25 cellular contexts compared by ENCODE assay signal in genomic region chr9:134282138-134282650, GRCh38. TPM values are rescaled to one million over a fixed set of nuclear protein-coding genes. Genes with fewer than 3 reads are reported as not detected.
DNase-seq lines count a peak whose midpoint lies in the region; ATAC-seq and TF ChIP-seq lines count a peak whose summit lies in the region.
"Had no signal": no experiment of that assay in that cellular context is flagged by ENCODE, and none has a peak within 500 bp of the region (broad histone marks: within the 10 kb centered on the region; RNA-seq: fewer than 3 reads in every experiment).

No MANE protein-coding gene starts in this region.

- H3K27me3 ChIP-seq in GM23338 (ENCODE audit: insufficient read depth) (no peaks in the 10 kb centered on the region), neural progenitor cell (no peaks in the 10 kb centered on the region), stomach smooth muscle (ENCODE audit: control insufficient read depth in 1 of 2, insufficient read depth in 2 of 2, low read length in 2 of 2) (no peaks in the 10 kb centered on the region)

- H2AFZ ChIP-seq in GM23338 = no peak overlapping the region
- H2AFZ ChIP-seq in neural progenitor cell (replicated peaks) = no peak overlapping the region

- H3K27me3 Mint-ChIP-seq in activated CD8-positive, alpha-beta T cell treated with anti-CD3 and anti-CD28 coated beads, Interleukin-2, amount 10 ng/mL, durations not matched to agents 7 days and 5 days (ENCODE audit: low read depth) = peaks cover 10% of the 10 kb centered on the region
- peaks cover 2% of the 10 kb centered on the region for H3K27me3 Mint-ChIP-seq in activated CD8-positive, alpha-beta T cell treated with anti-CD3 and anti-CD28 coated beads for 36 hours
- H3K27me3 Mint-ChIP-seq in GM23338 (ENCODE audit: insufficient read depth, low read depth, poor library complexity) = peaks cover 7% of the 10 kb centered on the region
- peaks cover 3% of the 10 kb centered on the region for H3K27me3 Mint-ChIP-seq in neural progenitor cell (ENCODE audit: insufficient read depth, low read depth)

- DNase-seq in activated CD8-positive, alpha-beta T cell treated with anti-CD3 and anti-CD28 coated beads, Interleukin-2, amount 10 ng/mL, durations not matched to agents 7 days and 5 days = no peak
- no peak for DNase-seq in activated CD8-positive, alpha-beta T cell treated with anti-CD3 and anti-CD28 coated beads for 36 hours
- DNase-seq in GM23338 (ENCODE audit: low spot score) (no peak), neural progenitor cell (ENCODE audit: low spot score) (no peak), NCI-H1694 treated with DMSO at 0.1 percent for 48 hours (lab: John Stamatoyannopoulos, UW) (no peak), GM19240 (ENCODE audit: insufficient read length, low spot score) (no peak)
- DNase-seq in activated CD4-positive, alpha-beta T cell treated with anti-CD3 and anti-CD28 coated beads, Interleukin-2, amount 50 U/mL, for 1 hour = no peak
- DNase-seq: ACHN, DMS53, EL, KBM-7, MM.1S, NCI-H1048, NCI-H1417 treated with DMSO at 0.1 percent for 48 hours, NCI-H187 treated with DMSO at 0.1 percent for 48 hours, NCI-H446 treated with DMSO at 0.1 percent for 48 hours, NCI-H526 treated with DMSO at 0.1 percent for 48 hours, PC-3, SHP77 treated with DMSO at 0.1 percent for 48 hours had no signal

- H3K79me2 ChIP-seq in GM23338 (replicated peaks; ENCODE audit: insufficient read depth) = no peaks in the 10 kb centered on the region
- no peaks in the 10 kb centered on the region for H3K79me2 ChIP-seq in neural progenitor cell (ENCODE audit: low read depth)

- TF ChIP-seq CTCF in activated CD8-positive, alpha-beta T cell treated with anti-CD3 and anti-CD28 coated beads for 36 hours (IDR thresholded peaks at IDR 0.05) = no peak
- TF ChIP-seq CTCF in GM23338 (conservative IDR thresholded peaks at IDR 0.05; ENCODE audit: low read depth in 2 of 2) (no peak), neural progenitor cell (IDR thresholded peaks at IDR 0.05) (no peak)

- H3K9me2 ChIP-seq in GM23338 (ENCODE audit: insufficient read depth) = no peaks in the 10 kb centered on the region

- no peaks in the 10 kb centered on the region for H3K9me3 Mint-ChIP-seq in activated CD8-positive, alpha-beta T cell treated with anti-CD3 and anti-CD28 coated beads, Interleukin-2, amount 10 ng/mL, durations not matched to agents 7 days and 5 days (ENCODE audit: insufficient read depth)
- H3K9me3 Mint-ChIP-seq in activated CD8-positive, alpha-beta T cell treated with anti-CD3 and anti-CD28 coated beads for 36 hours = no peaks in the 10 kb centered on the region
- H3K9me3 Mint-ChIP-seq in GM23338 = no peaks in the 10 kb centered on the region
- peaks cover 2% of the 10 kb centered on the region for H3K9me3 Mint-ChIP-seq in neural progenitor cell

- POLR2A ChIA-PET in activated CD8-positive, alpha-beta T cell treated with anti-CD3 and anti-CD28 coated beads, Interleukin-2, amount 10 ng/mL, durations not matched to agents 7 days and 5 days (lab: Charles Lee) = no interaction called here
- POLR2A ChIA-PET in activated CD8-positive, alpha-beta T cell treated with anti-CD3 and anti-CD28 coated beads for 36 hours (lab: Charles Lee) = no interaction called here

- no peaks in the 10 kb centered on the region for H4K20me1 ChIP-seq in GM23338 (replicated peaks; ENCODE audit: insufficient read depth)
- H4K20me1 ChIP-seq in neural progenitor cell (ENCODE audit: low read depth) = no peaks in the 10 kb centered on the region

- no peak overlapping the region for H3K27ac Mint-ChIP-seq in activated CD8-positive, alpha-beta T cell treated with anti-CD3 and anti-CD28 coated beads, Interleukin-2, amount 10 ng/mL, durations not matched to agents 7 days and 5 days
- no peak overlapping the region for H3K27ac Mint-ChIP-seq in activated CD8-positive, alpha-beta T cell treated with anti-CD3 and anti-CD28 coated beads for 36 hours
- H3K27ac Mint-ChIP-seq in GM23338 (no peak overlapping the region), neural progenitor cell (no peak overlapping the region)
- H3K27ac Mint-ChIP-seq: CD14-positive monocyte had no signal

- intact Hi-C loops in activated CD8-positive, alpha-beta T cell treated with anti-CD3 and anti-CD28 coated beads for 36 hours (cut with micrococcal nuclease) = no loop called here

- ATAC-seq in activated CD8-positive, alpha-beta T cell treated with anti-CD3 and anti-CD28 coated beads, Interleukin-2, amount 10 ng/mL, durations not matched to agents 7 days and 5 days = peak; percentile 27
- ATAC-seq in activated CD8-positive, alpha-beta T cell treated with anti-CD3 and anti-CD28 coated beads for 36 hours = no peak
- peak; percentile 84 for ATAC-seq in GM23338
- ATAC-seq: HCT116 had no signal

- no peaks in the 10 kb centered on the region for H3K9me3 ChIP-seq in neural progenitor cell (ENCODE audit: low read depth)
- H3K9me3 ChIP-seq in stomach smooth muscle (ENCODE audit: control insufficient read depth in 2 of 2, low read length in 2 of 2) = no peaks in the 10 kb centered on the region

- no peak overlapping the region for H3K27ac ChIP-seq in GM23338 (ENCODE audit: low read depth)
- H3K27ac ChIP-seq in neural progenitor cell = no peak overlapping the region
- peak overlapping the region; percentile 69 for H3K27ac ChIP-seq in stomach smooth muscle (ENCODE audit: low read length)
- H3K27ac ChIP-seq: 22Rv1, HL-60, SK-N-MC had no signal

- H3K4me1 Mint-ChIP-seq in activated CD8-positive, alpha-beta T cell treated with anti-CD3 and anti-CD28 coated beads, Interleukin-2, amount 10 ng/mL, durations not matched to agents 7 days and 5 days (ENCODE audit: low read depth) = no peaks in the 10 kb centered on the region
- H3K4me1 Mint-ChIP-seq in activated CD8-positive, alpha-beta T cell treated with anti-CD3 and anti-CD28 coated beads for 36 hours (ENCODE audit: low read depth) = no peaks in the 10 kb centered on the region
- H3K4me1 Mint-ChIP-seq in GM23338 = peaks cover 4% of the 10 kb centered on the region; the same call in 2 of the 3 replicates
- peaks cover 9% of the 10 kb centered on the region for H3K4me1 Mint-ChIP-seq in neural progenitor cell

- H3K36me3 Mint-ChIP-seq in activated CD8-positive, alpha-beta T cell treated with anti-CD3 and anti-CD28 coated beads, Interleukin-2, amount 10 ng/mL, durations not matched to agents 7 days and 5 days (ENCODE audit: low read depth) = no peaks in the 10 kb centered on the region
- H3K36me3 Mint-ChIP-seq in activated CD8-positive, alpha-beta T cell treated with anti-CD3 and anti-CD28 coated beads for 36 hours (ENCODE audit: low read depth) = no peaks in the 10 kb centered on the region
- H3K36me3 Mint-ChIP-seq in GM23338 (ENCODE audit: low read depth) (no peaks in the 10 kb centered on the region), neural progenitor cell (no peaks in the 10 kb centered on the region)
- H3K36me3 Mint-ChIP-seq: CD14-positive monocyte had no signal

- H3F3A ChIP-seq in GM23338 (replicated peaks; ENCODE audit: low read depth) = no peaks in the 10 kb centered on the region
- no peaks in the 10 kb centered on the region for H3F3A ChIP-seq in neural progenitor cell (ENCODE audit: low read depth)

- CTCF ChIA-PET in activated CD8-positive, alpha-beta T cell treated with anti-CD3 and anti-CD28 coated beads, Interleukin-2, amount 10 ng/mL, durations not matched to agents 7 days and 5 days (lab: Charles Lee) = no interaction called here
- CTCF ChIA-PET in activated CD8-positive, alpha-beta T cell treated with anti-CD3 and anti-CD28 coated beads for 36 hours (lab: Charles Lee) = no interaction called here

- no peak overlapping the region for H3K4me3 ChIP-seq in GM23338
- H3K4me3 ChIP-seq in neural progenitor cell = no peak overlapping the region
- no peak overlapping the region for H3K4me3 ChIP-seq in stomach smooth muscle (ENCODE audit: low read length in 2 of 2)
- H3K4me3 ChIP-seq: SK-N-MC had no signal

- no peaks in the 10 kb centered on the region for H3K4me1 ChIP-seq in GM23338 (ENCODE audit: insufficient read depth)
- no peaks in the 10 kb centered on the region for H3K4me1 ChIP-seq in neural progenitor cell
- peaks cover 24% of the 10 kb centered on the region for H3K4me1 ChIP-seq in stomach smooth muscle (ENCODE audit: control insufficient read depth, insufficient read depth, low read length)

- no peak overlapping the region for H3K4me3 Mint-ChIP-seq in activated CD8-positive, alpha-beta T cell treated with anti-CD3 and anti-CD28 coated beads, Interleukin-2, amount 10 ng/mL, durations not matched to agents 7 days and 5 days
- no peak overlapping the region for H3K4me3 Mint-ChIP-seq in activated CD8-positive, alpha-beta T cell treated with anti-CD3 and anti-CD28 coated beads for 36 hours
- H3K4me3 Mint-ChIP-seq in GM23338 (no peak overlapping the region), neural progenitor cell (no peak overlapping the region)
- H3K4me3 Mint-ChIP-seq: CD14-positive monocyte had no signal

- H3K9ac ChIP-seq in neural progenitor cell (peak overlapping the region; percentile 3), stomach smooth muscle (ENCODE audit: low read length in 2 of 2) (no peak overlapping the region)

- H3K36me3 ChIP-seq in GM23338 (ENCODE audit: insufficient read depth) (no peaks in the 10 kb centered on the region), neural progenitor cell (no peaks in the 10 kb centered on the region), stomach smooth muscle (ENCODE audit: control insufficient read depth in 2 of 2, insufficient read depth in 2 of 2, low read length in 2 of 2) (no peaks in the 10 kb centered on the region)

- H3K4me2 ChIP-seq in GM23338 (no peak overlapping the region), neural progenitor cell (no peak overlapping the region)

RNA-seq across cellular contexts. Expression of gene RXRA, which starts 44.1 kb away (rescaled TPM):
- 1 to 10 TPM; 3.8 to 4.2 TPM for total RNA-seq in activated CD8-positive, alpha-beta T cell treated with anti-CD3 and anti-CD28 coated beads, Interleukin-2, amount 10 ng/mL, durations not matched to agents 7 days and 5 days
- 10 to 100 TPM; 23.2 to 23.8 TPM for total RNA-seq in activated CD8-positive, alpha-beta T cell treated with anti-CD3 and anti-CD28 coated beads for 36 hours
- total RNA-seq in GM23338 (2014; rRNA removed; shearing (Covaris generic)) = 14.9 and 17.9 TPM in 2 replicates
- polyA plus RNA-seq in GM23338 (2016; fragmentation: Nextera tagmentation; extraction: Ambion mirVana) = 4.8 and 4.9 TPM in 2 replicates
- 11.6 and 25.5 TPM in 2 replicates for total RNA-seq in neural progenitor cell (ENCODE audit: low replicate concordance)
